18 cellular contexts compared by ENCODE assay signal in genomic region chr2:240337028-240337427, GRCh38.
DNase-seq lines count a peak whose midpoint lies in the region; ATAC-seq and TF ChIP-seq lines count a peak whose summit lies in the region.
"Had no signal": no experiment of that assay in that cellular context is flagged by ENCODE, and none has a peak within 500 bp of the region (broad histone marks: within the 10 kb centered on the region; RNA-seq: fewer than 3 reads in every experiment).

No MANE protein-coding gene starts in this region.

- WGBS in neuronal stem cell (ENCODE audit: extremely low coverage in 2 of 2, insufficient read length in 2 of 2, insufficient replicate concordance in 1 of 2), 2 donors: no CpG with 5 or more reads among the region's 3 CpGs

- H2AFZ ChIP-seq in neuronal stem cell (ENCODE audit: low read length): no peak overlapping the region
- H2AFZ ChIP-seq: GM23248 had no signal

- H3K4ac ChIP-seq in neuronal stem cell (ENCODE audit: low read length): no peak overlapping the region

- no peak overlapping the region for H3K27ac Mint-ChIP-seq in stimulated activated memory B cell treated with anti-CD40 and anti-IgM and Interleukin-4, amounts not matched to agents 10 μg/mL and 1 μg/mL and 100 μg/mL, for 72 hours
- H3K27ac Mint-ChIP-seq: CD8-positive, alpha-beta memory T cell; HFFc6 had no signal

- peak overlapping the region; percentile 48 for H3K18ac ChIP-seq in neuronal stem cell (ENCODE audit: low read length)

- H2BK12ac ChIP-seq in neuronal stem cell (ENCODE audit: low read length): no peak overlapping the region

- ATAC-seq in stimulated activated memory B cell treated with anti-CD40 and anti-IgM and Interleukin-4, amounts not matched to agents 10 μg/mL and 1 μg/mL and 100 μg/mL, for 72 hours: peak; percentile 60
- ATAC-seq in HG03378 (IDR thresholded peaks at IDR 0.05; ENCODE audit: unreplicated experiment): no peak
- ATAC-seq in lower lobe of right lung: no peak
- ATAC-seq: HCT116 had no signal

- H3K27ac ChIP-seq in neuronal stem cell (replicated peaks; ENCODE audit: low read length) (no peak overlapping the region), lower lobe of right lung (no peak overlapping the region)
- H3K27ac ChIP-seq: GM23248 had no signal

- peaks cover 42% of the 10 kb centered on the region for H3K27me3 Mint-ChIP-seq in stimulated activated memory B cell treated with anti-CD40 and anti-IgM and Interleukin-4, amounts not matched to agents 10 μg/mL and 1 μg/mL and 100 μg/mL, for 72 hours

- H3K4me3 ChIP-seq in H7 (ENCODE audit: insufficient read depth, low read depth, low read length) (no peak overlapping the region), neuronal stem cell (ENCODE audit: low read length in 2 of 2) (no peak overlapping the region), lower lobe of right lung (no peak overlapping the region)
- H3K4me3 ChIP-seq: GM23248 had no signal

- no peak overlapping the region for H3K9ac ChIP-seq in neuronal stem cell (ENCODE audit: low read depth, low read length, poor library complexity)
- H3K9ac ChIP-seq: GM23248 had no signal

- H3K9me3 Mint-ChIP-seq in stimulated activated memory B cell treated with anti-CD40 and anti-IgM and Interleukin-4, amounts not matched to agents 10 μg/mL and 1 μg/mL and 100 μg/mL, for 72 hours: peaks cover 8% of the 10 kb centered on the region

- no peak for TF ChIP-seq CTCF in lower lobe of right lung (IDR thresholded peaks at IDR 0.05)

- peak; percentile 14 for DNase-seq in H7
- peak; percentile 19 for DNase-seq in ecto neural progenitor cell (ENCODE audit: low spot score)
- DNase-seq in neuronal stem cell (ENCODE audit: low spot score): no peak
- no peak for DNase-seq in inferior parietal cortex (ENCODE audit: extremely low spot score)
- DNase-seq in HPDE6-E6E7 (ENCODE audit: extremely low spot score): no peak
- no peak for DNase-seq in lower lobe of right lung
- DNase-seq: ACHN; BE2C; C1 segment of cervical spinal cord; CD4-positive, CD25-positive, alpha-beta regulatory T cell; CD8-positive, alpha-beta memory T cell; COR-L47; DMS 273 treated with DMSO at 0.1 percent for 48 hours; HFFc6 had no signal

- H3K9me3 ChIP-seq in neuronal stem cell (replicated peaks in 1 of 2; ENCODE audit: control insufficient read depth in 2 of 2, insufficient read depth in 1 of 2, low read depth in 1 of 2, low read length in 2 of 2) (peaks cover 0 to 5% of the 10 kb centered on the region in 2 donors), lower lobe of right lung (no peaks in the 10 kb centered on the region)

- H2BK15ac ChIP-seq in neuronal stem cell (ENCODE audit: low read length): no peak overlapping the region

- H3K4me2 ChIP-seq in neuronal stem cell (ENCODE audit: insufficient read depth, low read length, poor library complexity, severe bottlenecking): no peak overlapping the region

- H4K91ac ChIP-seq in neuronal stem cell (ENCODE audit: low read depth, low read length, poor library complexity): no peak overlapping the region

- no peak overlapping the region for H2BK5ac ChIP-seq in neuronal stem cell (ENCODE audit: low read length)

- H3K27me3 ChIP-seq in H7 (ENCODE audit: control insufficient read depth, insufficient read depth, low read length): no peaks in the 10 kb centered on the region
- peaks cover 0 to 4% (median 0%) of the 10 kb centered on the region in 3 experiments for H3K27me3 ChIP-seq in neuronal stem cell (ENCODE audit: control insufficient read depth in 3 of 3, insufficient read depth in 3 of 3, low read depth in 1 of 3, low read length in 3 of 3)
- no peaks in the 10 kb centered on the region for H3K27me3 ChIP-seq in lower lobe of right lung (ENCODE audit: low read depth)

- no peaks in the 10 kb centered on the region for H3K36me3 Mint-ChIP-seq in stimulated activated memory B cell treated with anti-CD40 and anti-IgM and Interleukin-4, amounts not matched to agents 10 μg/mL and 1 μg/mL and 100 μg/mL, for 72 hours
- H3K36me3 Mint-ChIP-seq: CD4-positive, CD25-positive, alpha-beta regulatory T cell; CD8-positive, alpha-beta memory T cell had no signal

- no peak overlapping the region for H2BK120ac ChIP-seq in neuronal stem cell (ENCODE audit: low read depth, low read length)

- H2AK5ac ChIP-seq in neuronal stem cell (ENCODE audit: low read depth, low read length): no peak overlapping the region

- H3K14ac ChIP-seq in neuronal stem cell (ENCODE audit: low read length): no peak overlapping the region

- H3K4me3 Mint-ChIP-seq in stimulated activated memory B cell treated with anti-CD40 and anti-IgM and Interleukin-4, amounts not matched to agents 10 μg/mL and 1 μg/mL and 100 μg/mL, for 72 hours: no peak overlapping the region
- H3K4me3 Mint-ChIP-seq: CD4-positive, CD25-positive, alpha-beta regulatory T cell; CD8-positive, alpha-beta memory T cell; HFFc6 had no signal

- H3K4me1 Mint-ChIP-seq in stimulated activated memory B cell treated with anti-CD40 and anti-IgM and Interleukin-4, amounts not matched to agents 10 μg/mL and 1 μg/mL and 100 μg/mL, for 72 hours: no peaks in the 10 kb centered on the region
- H3K4me1 Mint-ChIP-seq: CD4-positive, CD25-positive, alpha-beta regulatory T cell; CD8-positive, alpha-beta memory T cell had no signal

- H3K36me3 ChIP-seq in H7 (replicated peaks; ENCODE audit: control insufficient read depth, insufficient read depth, low read length) (no peaks in the 10 kb centered on the region), neuronal stem cell (replicated peaks in 1 of 2; ENCODE audit: control insufficient read depth in 2 of 2, insufficient read depth in 2 of 2, low read length in 2 of 2) (no peaks in the 10 kb centered on the region), lower lobe of right lung (no peaks in the 10 kb centered on the region)
- H3K36me3 ChIP-seq: BE2C had no signal

- peaks cover 0 to 1% of the 10 kb centered on the region in 2 donors for H3K4me1 ChIP-seq in neuronal stem cell (ENCODE audit: control insufficient read depth in 2 of 2, insufficient read depth in 1 of 2, low read depth in 1 of 2, low read length in 2 of 2)
- H3K4me1 ChIP-seq in lower lobe of right lung: no peaks in the 10 kb centered on the region
- H3K4me1 ChIP-seq: BE2C had no signal

- no peaks in the 10 kb centered on the region for H3K79me1 ChIP-seq in neuronal stem cell (ENCODE audit: low read depth, low read length)

- intact Hi-C loops in lower lobe of right lung (cut with DNase I): no loop called here

- H3K23ac ChIP-seq in neuronal stem cell (ENCODE audit: low read depth, low read length, poor library complexity): no peak overlapping the region

- H4K8ac ChIP-seq in neuronal stem cell (ENCODE audit: low read depth, low read length): no peak overlapping the region

Comparison
In these comparisons a context has a peak if more than half of its experiments do, and no peak if none do; other contexts are left out.
1. DNase-seq: peak in H7 (single experiment) and ecto neural progenitor cell (single experiment); none in neuronal stem cell (single experiment), inferior parietal cortex (single experiment), HPDE6-E6E7 (single experiment) and lower lobe of right lung (single experiment).